In the genomic region with DNA sequence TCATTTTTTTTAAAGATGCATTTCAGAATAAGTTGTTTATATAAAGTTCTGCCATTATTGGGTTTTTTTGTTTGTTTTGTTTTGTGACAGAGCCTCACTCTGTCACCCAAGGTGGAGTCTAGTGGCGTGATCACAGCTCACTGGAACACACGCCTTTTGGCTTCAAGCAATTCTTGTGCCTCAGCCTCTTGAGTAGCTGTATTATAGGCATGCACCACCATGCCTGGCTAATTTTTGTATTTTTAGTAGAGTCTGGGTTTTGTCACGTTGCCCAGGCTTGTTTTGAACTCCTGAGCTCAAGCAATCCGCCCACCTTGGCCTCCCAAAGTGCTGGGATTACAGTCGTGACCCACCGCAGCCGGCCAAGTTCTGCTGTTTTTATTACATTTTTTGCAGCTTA, we compare ENCODE assay signal across 18 cellular contexts.
DNase-seq lines count a peak whose midpoint lies in the region; ATAC-seq, FAIRE-seq and TF ChIP-seq lines count a peak whose summit lies in the region.
"Had no signal": no experiment of that assay in that cellular context is flagged by ENCODE, and none has a peak within 500 bp of the region (broad histone marks: within the 10 kb centered on the region; RNA-seq: fewer than 3 reads in every experiment).

No MANE protein-coding gene starts in this region.

- no peak overlapping the region for H3K9ac ChIP-seq in keratinocyte (ENCODE audit: control insufficient read depth, extremely low read depth, insufficient read depth, low read length)
- H3K9ac ChIP-seq: BLaER1 treated with 17β-estradiol and CSF1 and Interleukin-3, amounts not matched to agents 10 nM and 100 nM; GM23248 had no signal

- H3K27ac ChIP-seq in epithelial cell of prostate, result peak overlapping the region; percentile 3
- no peak overlapping the region for H3K27ac ChIP-seq in keratinocyte (ENCODE audit: control insufficient read depth, insufficient read depth, low read length)
- H3K27ac ChIP-seq in pancreas, result no peak overlapping the region
- H3K27ac ChIP-seq: BLaER1 treated with 17β-estradiol and CSF1 and Interleukin-3, amounts not matched to agents 10 nM and 100 nM; GM23248 had no signal

- DNase-seq in bronchial epithelial cell (ENCODE audit: low read depth) (peak; percentile 21), epithelial cell of prostate (ENCODE audit: low read depth, low spot score) (no peak), keratinocyte (ENCODE audit: low read depth, low spot score) (no peak), osteocyte (ENCODE audit: extremely low spot score, unreplicated experiment) (no peak), pancreas (no peak)
- DNase-seq in stimulated activated effector memory CD8-positive, alpha-beta T cell treated with anti-CD3 and anti-CD28 coated beads, Interleukin-12 subunit alpha, Interleukin-12 subunit beta, amount 100 ng/mL, for 72 hours (ENCODE audit: low spot score in 2 of 2), result no peak
- DNase-seq: CD8-positive, alpha-beta memory T cell; COR-L47; DMS 273 treated with DMSO at 0.1 percent for 48 hours; DMS53; DND-41; EL; GM23248 had no signal

- WGBS in pancreas, 2 donors, result 91 to 92% methylated on average over 7 of the region's 7 CpGs

- H2AFZ ChIP-seq in keratinocyte (ENCODE audit: control insufficient read depth, low read length), result no peak overlapping the region
- H2AFZ ChIP-seq: GM23248 had no signal

- H3K9me1 ChIP-seq in keratinocyte (ENCODE audit: control insufficient read depth, extremely low read depth, insufficient read depth, low read length), result no peaks in the 10 kb centered on the region

- H3K4me3 ChIP-seq in bronchial epithelial cell (ENCODE audit: low read depth, low read length), result no peak overlapping the region
- no peak overlapping the region for H3K4me3 ChIP-seq in keratinocyte (ENCODE audit: control insufficient read depth in 2 of 3, extremely low read depth in 1 of 3, insufficient read depth in 2 of 3, low read depth in 1 of 3, low read length in 3 of 3)
- H3K4me3 ChIP-seq in pancreas, result no peak overlapping the region
- H3K4me3 ChIP-seq: BLaER1 treated with 17β-estradiol and CSF1 and Interleukin-3, amounts not matched to agents 10 nM and 100 nM; GM12878; GM23248; HAP-1 had no signal

- H3K79me2 ChIP-seq in keratinocyte (ENCODE audit: control insufficient read depth, insufficient read depth, low read length), result no peaks in the 10 kb centered on the region

- peak overlapping the region; percentile 58 for H3K27ac Mint-ChIP-seq in stimulated activated effector memory CD8-positive, alpha-beta T cell treated with anti-CD3 and anti-CD28 coated beads, Interleukin-12 subunit alpha, Interleukin-12 subunit beta, amount 100 ng/mL, for 72 hours
- H3K27ac Mint-ChIP-seq in osteocyte (ENCODE audit: unreplicated experiment), result no peak overlapping the region
- H3K27ac Mint-ChIP-seq: B cell had no signal

- H3K9me3 Mint-ChIP-seq in stimulated activated effector memory CD8-positive, alpha-beta T cell treated with anti-CD3 and anti-CD28 coated beads, Interleukin-12 subunit alpha, Interleukin-12 subunit beta, amount 100 ng/mL, for 72 hours, result no peaks in the 10 kb centered on the region
- no peaks in the 10 kb centered on the region for H3K9me3 Mint-ChIP-seq in osteocyte (ENCODE audit: unreplicated experiment)
- H3K9me3 Mint-ChIP-seq: CD8-positive, alpha-beta memory T cell had no signal

- TF ChIP-seq CTCF in bronchial epithelial cell (IDR thresholded peaks at IDR 0.05; ENCODE audit: insufficient read depth, low read length, severe bottlenecking), result no peak
- TF ChIP-seq CTCF in keratinocyte (optimal IDR thresholded peaks at IDR 0.05 in 1 of 3, IDR thresholded peaks at IDR 0.05 in 1 of 3, conservative IDR thresholded peaks at IDR 0.05 in 1 of 3; ENCODE audit: extremely low read depth in 1 of 3, insufficient read depth in 2 of 3, low read length in 3 of 3), result no peak
- no peak for TF ChIP-seq CTCF in osteocyte (IDR thresholded peaks at IDR 0.05)
- no peak for TF ChIP-seq CTCF in pancreas (IDR thresholded peaks at IDR 0.05)

- H3K36me3 Mint-ChIP-seq in stimulated activated effector memory CD8-positive, alpha-beta T cell treated with anti-CD3 and anti-CD28 coated beads, Interleukin-12 subunit alpha, Interleukin-12 subunit beta, amount 100 ng/mL, for 72 hours, result peaks cover 37% of the 10 kb centered on the region
- H3K36me3 Mint-ChIP-seq in osteocyte (ENCODE audit: unreplicated experiment), result peaks cover 16% of the 10 kb centered on the region

- peaks cover 2% of the 10 kb centered on the region for H3K36me3 ChIP-seq in bronchial epithelial cell (ENCODE audit: control insufficient read depth, insufficient read depth, low read length)
- peaks cover 0 to 2% of the 10 kb centered on the region in 2 experiments for H3K36me3 ChIP-seq in keratinocyte (ENCODE audit: control insufficient read depth in 2 of 2, extremely low read depth in 1 of 2, insufficient read depth in 2 of 2, low read length in 2 of 2)
- H3K36me3 ChIP-seq in pancreas, result peaks cover 0 to 16% (median 0%) of the 10 kb centered on the region in 3 donors
- H3K36me3 ChIP-seq: HAP-1 had no signal

- no peak for FAIRE-seq in bronchial epithelial cell (lab: Jason Lieb, UNC)
- no peak for FAIRE-seq in keratinocyte (lab: Jason Lieb, UNC)
- no peak for FAIRE-seq in pancreas (lab: Jason Lieb, UNC)
- FAIRE-seq: GM12878 had no signal

- H3K4me1 ChIP-seq in keratinocyte (ENCODE audit: control insufficient read depth, extremely low read depth, insufficient read depth, low read length) (peaks cover 6% of the 10 kb centered on the region), pancreas (no peaks in the 10 kb centered on the region)
- H3K4me1 ChIP-seq: BLaER1 treated with 17β-estradiol and CSF1 and Interleukin-3, amounts not matched to agents 10 nM and 100 nM had no signal

- intact Hi-C loops in pancreas (cut with DNase I), result no loop called here

- H3K9me3 ChIP-seq in keratinocyte (ENCODE audit: control insufficient read depth, low read depth, low read length) (no peaks in the 10 kb centered on the region), pancreas (no peaks in the 10 kb centered on the region)
- H3K9me3 ChIP-seq: HAP-1 had no signal

- H3K4me2 ChIP-seq in keratinocyte (ENCODE audit: control insufficient read depth, extremely low read depth, insufficient read depth, low read depth, low read length), result peak overlapping the region; percentile 37
- H3K4me2 ChIP-seq: BLaER1 treated with 17β-estradiol and CSF1 and Interleukin-3, amounts not matched to agents 10 nM and 100 nM had no signal

- no peaks in the 10 kb centered on the region for H3K4me1 Mint-ChIP-seq in stimulated activated effector memory CD8-positive, alpha-beta T cell treated with anti-CD3 and anti-CD28 coated beads, Interleukin-12 subunit alpha, Interleukin-12 subunit beta, amount 100 ng/mL, for 72 hours
- no peaks in the 10 kb centered on the region for H3K4me1 Mint-ChIP-seq in osteocyte (ENCODE audit: unreplicated experiment)
- H3K4me1 Mint-ChIP-seq: B cell had no signal

- dilution Hi-C loops in keratinocyte (cut with MboI; ENCODE audit: extremely low pct_ligation_motif_present, low sequenced_read_pairs), result no loop called here

- no peak overlapping the region for H3K4me3 Mint-ChIP-seq in stimulated activated effector memory CD8-positive, alpha-beta T cell treated with anti-CD3 and anti-CD28 coated beads, Interleukin-12 subunit alpha, Interleukin-12 subunit beta, amount 100 ng/mL, for 72 hours
- H3K4me3 Mint-ChIP-seq in osteocyte (ENCODE audit: unreplicated experiment), result no peak overlapping the region
- H3K4me3 Mint-ChIP-seq: B cell; CD8-positive, alpha-beta memory T cell had no signal

- ATAC-seq in stimulated activated effector memory CD8-positive, alpha-beta T cell treated with anti-CD3 and anti-CD28 coated beads, Interleukin-12 subunit alpha, Interleukin-12 subunit beta, amount 100 ng/mL, for 72 hours, result no peak
- ATAC-seq in pancreas (no peak), GM19328 (IDR thresholded peaks at IDR 0.05; ENCODE audit: unreplicated experiment) (no peak)
- ATAC-seq: GM12878 had no signal

- H4K20me1 ChIP-seq in keratinocyte (ENCODE audit: control insufficient read depth, extremely low read depth, insufficient read depth, low read length), result no peaks in the 10 kb centered on the region

- no peaks in the 10 kb centered on the region for H3K27me3 Mint-ChIP-seq in osteocyte (ENCODE audit: unreplicated experiment)
- H3K27me3 Mint-ChIP-seq: B cell; CD8-positive, alpha-beta memory T cell had no signal

- no peaks in the 10 kb centered on the region for H3K27me3 ChIP-seq in bronchial epithelial cell (ENCODE audit: control insufficient read depth, insufficient read depth, low read length)
- no peaks in the 10 kb centered on the region for H3K27me3 ChIP-seq in keratinocyte (ENCODE audit: control insufficient read depth, extremely low read depth, insufficient read depth, low read length)
- no peaks in the 10 kb centered on the region for H3K27me3 ChIP-seq in pancreas
- H3K27me3 ChIP-seq: BLaER1 treated with 17β-estradiol and CSF1 and Interleukin-3, amounts not matched to agents 10 nM and 100 nM had no signal
